18 cellular contexts compared by ENCODE assay signal in genomic region chr12:54591001-54591591, GRCh38. TPM values are rescaled to one million over a fixed set of nuclear protein-coding genes. Genes with fewer than 3 reads are reported as not detected.
DNase-seq lines count a peak whose midpoint lies in the region; ATAC-seq and TF ChIP-seq lines count a peak whose summit lies in the region.
"Had no signal": no experiment of that assay in that cellular context is flagged by ENCODE, and none has a peak within 500 bp of the region (broad histone marks: within the 10 kb centered on the region; RNA-seq: fewer than 3 reads in every experiment).

No MANE protein-coding gene starts in this region.

- peak; percentile 69 for DNase-seq in GM23248
- peak; percentile 19 for DNase-seq in adipocyte (ENCODE audit: low read depth)
- no peak for DNase-seq in left ventricle myocardium inferior
- no peak for DNase-seq in upper lobe of right lung
- no peak for DNase-seq in CD8-positive, alpha-beta T cell
- DNase-seq in nephron progenitor cell: no peak
- DNase-seq: activated gamma-delta T cell; BE2C; DMS79; hippocampal formation; NCI-H526; pancreas; SHP77; stimulated activated CD4-positive, alpha-beta T cell treated with anti-CD3 and anti-CD28 coated beads, Interleukin-2, amount 100 ng/mL, for 24 hours had no signal

- H3K27ac ChIP-seq in GM23248: no peak overlapping the region
- peak overlapping the region; percentile 52 for H3K27ac ChIP-seq in left ventricle myocardium inferior (replicated peaks)
- peak overlapping the region; percentile 53 for H3K27ac ChIP-seq in rectal smooth muscle tissue (ENCODE audit: low read depth, low read length)
- no peak overlapping the region for H3K27ac ChIP-seq in upper lobe of right lung
- no peak overlapping the region for H3K27ac ChIP-seq in CD8-positive, alpha-beta T cell (ENCODE audit: low read depth, low read length)
- H3K27ac ChIP-seq: body of pancreas, pancreas had no signal

- H4K20me1 ChIP-seq in GM23248 (ENCODE audit: insufficient read depth): no peaks in the 10 kb centered on the region

- H3K9ac ChIP-seq in GM23248 (no peak overlapping the region), adipocyte (ENCODE audit: low read length) (peak overlapping the region; percentile 66), rectal smooth muscle tissue (ENCODE audit: low read length) (no peak overlapping the region)

- no peak overlapping the region for H3K4me3 ChIP-seq in GM23248
- no peak overlapping the region for H3K4me3 ChIP-seq in adipocyte (ENCODE audit: low read length)
- H3K4me3 ChIP-seq in left ventricle myocardium inferior: no peak overlapping the region
- no peak overlapping the region for H3K4me3 ChIP-seq in rectal smooth muscle tissue (ENCODE audit: low read length)
- H3K4me3 ChIP-seq in upper lobe of right lung: no peak overlapping the region
- no peak overlapping the region for H3K4me3 ChIP-seq in CD8-positive, alpha-beta T cell (ENCODE audit: low read depth, low read length)
- H3K4me3 ChIP-seq: body of pancreas, lung, pancreas had no signal

- H3K9me3 ChIP-seq in GM23248 (ENCODE audit: low read depth): no peaks in the 10 kb centered on the region
- H3K9me3 ChIP-seq in adipocyte (ENCODE audit: control insufficient read depth, low read length): no peaks in the 10 kb centered on the region
- H3K9me3 ChIP-seq in left ventricle myocardium inferior (replicated peaks): no peaks in the 10 kb centered on the region
- H3K9me3 ChIP-seq in upper lobe of right lung: no peaks in the 10 kb centered on the region
- H3K9me3 ChIP-seq in CD8-positive, alpha-beta T cell (ENCODE audit: low read length): no peaks in the 10 kb centered on the region
- H3K9me3 ChIP-seq: BE2C, body of pancreas, pancreas had no signal

- H3K4me1 ChIP-seq in GM23248 (ENCODE audit: insufficient read depth) (no peaks in the 10 kb centered on the region), adipocyte (ENCODE audit: control insufficient read depth, insufficient read depth, low read length) (peaks cover 63% of the 10 kb centered on the region), left ventricle myocardium inferior (peaks cover 53% of the 10 kb centered on the region), rectal smooth muscle tissue (ENCODE audit: control insufficient read depth, insufficient read depth, low read length) (peaks cover 17% of the 10 kb centered on the region), upper lobe of right lung (peaks cover 6% of the 10 kb centered on the region)
- H3K4me1 ChIP-seq in CD8-positive, alpha-beta T cell (ENCODE audit: insufficient read depth, low read length): peaks cover 6% of the 10 kb centered on the region
- H3K4me1 ChIP-seq: BE2C had no signal

- no peaks in the 10 kb centered on the region for H3K9me2 ChIP-seq in GM23248 (ENCODE audit: insufficient read depth)

- CTCF ChIA-PET in CD8-positive, alpha-beta T cell (lab: Charles Lee): interaction anchor here (1.3 to 1.8 kb wide), 2 partner anchors 11 to 12 kb away, joined by 3 to 4 read pairs; no protein-coding TSS in a partner anchor

- no peaks in the 10 kb centered on the region for H3K79me2 ChIP-seq in GM23248 (ENCODE audit: insufficient read depth)

- POLR2A ChIA-PET in CD8-positive, alpha-beta T cell (lab: Charles Lee): no interaction called here

- H3K27me3 ChIP-seq in GM23248 (replicated peaks; ENCODE audit: insufficient read depth) (peaks cover 46% of the 10 kb centered on the region), adipocyte (replicated peaks; ENCODE audit: control insufficient read depth, insufficient read depth, low read length) (peaks cover 5% of the 10 kb centered on the region), left ventricle myocardium inferior (ENCODE audit: low read depth) (peaks cover 57% of the 10 kb centered on the region), rectal smooth muscle tissue (ENCODE audit: control insufficient read depth, insufficient read depth, low read length) (peaks cover 5% of the 10 kb centered on the region), upper lobe of right lung (peaks cover 45% of the 10 kb centered on the region)
- H3K27me3 ChIP-seq in CD8-positive, alpha-beta T cell (ENCODE audit: insufficient read depth, low read length): peaks cover 22% of the 10 kb centered on the region
- H3K27me3 ChIP-seq: body of pancreas, pancreas had no signal

- H3K27me3 Mint-ChIP-seq in CD8-positive, alpha-beta T cell (ENCODE audit: low read depth): peaks cover 46% of the 10 kb centered on the region
- H3K27me3 Mint-ChIP-seq in nephron progenitor cell (ENCODE audit: low read depth, poor library complexity): peaks cover 64% of the 10 kb centered on the region

- H3K4me1 Mint-ChIP-seq in CD8-positive, alpha-beta T cell (ENCODE audit: low read depth): peaks cover 11% of the 10 kb centered on the region
- peaks cover 64% of the 10 kb centered on the region for H3K4me1 Mint-ChIP-seq in nephron progenitor cell

- H3K9me3 Mint-ChIP-seq in CD8-positive, alpha-beta T cell: no peaks in the 10 kb centered on the region
- no peaks in the 10 kb centered on the region for H3K9me3 Mint-ChIP-seq in nephron progenitor cell

- no peak overlapping the region for H3K27ac Mint-ChIP-seq in CD8-positive, alpha-beta T cell
- H3K27ac Mint-ChIP-seq in nephron progenitor cell: no peak overlapping the region

- in situ Hi-C loops in GM23248 (cut with MboI): no loop called here

- ATAC-seq in upper lobe of right lung: no peak
- ATAC-seq in CD8-positive, alpha-beta T cell: no peak
- ATAC-seq in activated CD4-positive, CD25-positive, alpha-beta regulatory T cell treated with anti-CD3 and anti-CD28 coated beads, Interleukin-2, amount 50 U/mL, for 24 hours: no peak
- ATAC-seq: body of pancreas had no signal

- no peak for TF ChIP-seq CTCF in left ventricle myocardium inferior (IDR thresholded peaks at IDR 0.05; ENCODE audit: borderline replicate concordance)
- TF ChIP-seq CTCF in upper lobe of right lung (IDR thresholded peaks at IDR 0.05): no peak
- TF ChIP-seq CTCF in CD8-positive, alpha-beta T cell (IDR thresholded peaks at IDR 0.05): no peak
- no peak for TF ChIP-seq CTCF in nephron progenitor cell (IDR thresholded peaks at IDR 0.05)

- H2AFZ ChIP-seq in GM23248: no peak overlapping the region

- H3K4me3 Mint-ChIP-seq in CD8-positive, alpha-beta T cell: no peak overlapping the region
- no peak overlapping the region for H3K4me3 Mint-ChIP-seq in nephron progenitor cell

- H3K4me2 ChIP-seq in GM23248 (ENCODE audit: unreplicated experiment): no peak overlapping the region

- H3F3A ChIP-seq in GM23248 (ENCODE audit: insufficient read depth): no peaks in the 10 kb centered on the region

- H3K36me3 ChIP-seq in GM23248 (ENCODE audit: low read depth): no peaks in the 10 kb centered on the region
- no peaks in the 10 kb centered on the region for H3K36me3 ChIP-seq in adipocyte (ENCODE audit: control insufficient read depth, insufficient read depth, low read length, severe bottlenecking)
- H3K36me3 ChIP-seq in left ventricle myocardium inferior: no peaks in the 10 kb centered on the region
- H3K36me3 ChIP-seq in rectal smooth muscle tissue (ENCODE audit: control insufficient read depth, insufficient read depth, low read length): no peaks in the 10 kb centered on the region
- no peaks in the 10 kb centered on the region for H3K36me3 ChIP-seq in upper lobe of right lung
- no peaks in the 10 kb centered on the region for H3K36me3 ChIP-seq in CD8-positive, alpha-beta T cell (ENCODE audit: insufficient read depth, low read length)
- H3K36me3 ChIP-seq: BE2C, pancreas had no signal

- intact Hi-C loops in left ventricle myocardium inferior (cut with micrococcal nuclease) (no loop called here), upper lobe of right lung (cut with DNase I) (no loop called here)
- intact Hi-C loops in CD8-positive, alpha-beta T cell (cut with DNase I, micrococcal nuclease): loop anchor here in 1 of 2 experiments (10.0 kb wide), 1 partner anchor 484 kb away; no protein-coding TSS in a partner anchor

- WGBS in GM23248 (ENCODE audit: low coverage in 1 of 2, low lambda C conversion rate in 2 of 2, missing lambda C conversion rate in 2 of 2), 2 experiments: 57 to 58% methylated on average over 7 of the region's 7 CpGs

- H3K36me3 Mint-ChIP-seq in CD8-positive, alpha-beta T cell: no peaks in the 10 kb centered on the region
- H3K36me3 Mint-ChIP-seq in nephron progenitor cell (ENCODE audit: low read depth): no peaks in the 10 kb centered on the region

RNA-seq across cellular contexts. Expression of gene PPP1R1A, which starts 2.6 kb away (rescaled TPM):
- not detected in 2 replicates for total RNA-seq in GM23248 (2014; rRNA removed; shearing (Covaris generic))
- not detected in 2 replicates for polyA plus RNA-seq in GM23248 (2016; fragmentation: Nextera tagmentation; extraction: Ambion mirVana)
- 75.0 TPM for total RNA-seq in left ventricle myocardium inferior
- total RNA-seq in upper lobe of right lung: not detected
- total RNA-seq in CD8-positive, alpha-beta T cell: not detected

RNA-seq across cellular contexts. Expression of gene PDE1B, which starts 41.7 kb away (rescaled TPM):
- total RNA-seq in GM23248 (2014; rRNA removed; shearing (Covaris generic)): not detected in 2 replicates
- not detected in 2 replicates for polyA plus RNA-seq in GM23248 (2016; fragmentation: Nextera tagmentation; extraction: Ambion mirVana)
- total RNA-seq in left ventricle myocardium inferior (1.8 TPM), upper lobe of right lung (6.1 TPM)
- 1 to 10 TPM; 6.8 to 7.1 TPM for total RNA-seq in CD8-positive, alpha-beta T cell

RNA-seq across cellular contexts. Expression of gene LACRT, which starts 43.6 kb away (rescaled TPM):
- not detected in 2 replicates for total RNA-seq in GM23248 (2014; rRNA removed; shearing (Covaris generic))
- polyA plus RNA-seq in GM23248 (2016; fragmentation: Nextera tagmentation; extraction: Ambion mirVana): not detected in 2 replicates
- total RNA-seq in left ventricle myocardium inferior: not detected
- total RNA-seq in upper lobe of right lung: not detected
- not detected for total RNA-seq in CD8-positive, alpha-beta T cell
- total RNA-seq: body of pancreas, lung, pancreas had no signal
- polyA plus RNA-seq: lung, pancreas had no signal

RNA-seq across cellular contexts. Expression of gene DCD, which starts 57.1 kb away (rescaled TPM):
- total RNA-seq in GM23248 (2014; rRNA removed; shearing (Covaris generic)): not detected in 2 replicates
- not detected in 2 replicates for polyA plus RNA-seq in GM23248 (2016; fragmentation: Nextera tagmentation; extraction: Ambion mirVana)
- not detected for total RNA-seq in left ventricle myocardium inferior
- not detected for total RNA-seq in upper lobe of right lung
- total RNA-seq in CD8-positive, alpha-beta T cell: not detected
- total RNA-seq: body of pancreas, lung, pancreas had no signal
- polyA plus RNA-seq: lung, pancreas had no signal

Comparison
In these comparisons a context has a peak if more than half of its experiments do, and no peak if none do; other contexts are left out.
1. DNase-seq: peak in GM23248 (single experiment) and adipocyte (single experiment); none in left ventricle myocardium inferior (single experiment), upper lobe of right lung (single experiment), CD8-positive, alpha-beta T cell (0 of 7) and nephron progenitor cell (single experiment).
2. H3K27ac ChIP-seq: peak in left ventricle myocardium inferior (single experiment) and rectal smooth muscle tissue (single experiment); none in GM23248 (single experiment), upper lobe of right lung (single experiment) and CD8-positive, alpha-beta T cell (single experiment).
3. RNA of gene PPP1R1A, which starts 2.6 kb away (total RNA-seq): 75.0 TPM in left ventricle myocardium inferior (single experiment); not detected in upper lobe of right lung (single experiment), not detected in GM23248 and not detected in CD8-positive, alpha-beta T cell; every median in the first group is over 10 times any median in the second.